In the genomic region with DNA sequence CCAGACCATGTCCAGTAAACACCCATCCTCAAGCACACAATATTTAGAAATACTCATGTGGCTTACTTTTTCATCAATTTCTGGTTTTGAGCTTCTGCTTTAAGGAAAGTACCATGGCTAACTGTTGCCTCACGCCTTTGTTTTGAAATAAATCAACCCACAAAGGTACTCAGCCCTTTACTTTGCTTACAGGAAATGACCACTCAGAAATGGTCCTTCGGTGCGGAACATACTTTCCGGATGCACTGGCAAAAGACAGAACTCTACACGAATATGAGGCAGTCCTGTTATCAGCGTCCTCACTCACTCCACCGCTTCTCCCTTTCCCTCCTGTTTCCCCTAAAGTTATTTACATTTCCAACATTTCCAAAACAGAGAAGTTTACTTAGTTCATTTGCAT, we compare ENCODE assay signal across 22 cellular contexts. TPM values are rescaled to one million over a fixed set of nuclear protein-coding genes. Genes with fewer than 3 reads are reported as not detected.
A peak's percentile ranks its signal among the peaks of the same experiment; 100 is the strongest.
DNase-seq lines count a peak whose midpoint lies in the region; ATAC-seq, FAIRE-seq and TF ChIP-seq lines count a peak whose summit lies in the region.
"Had no signal": no experiment of that assay in that cellular context is flagged by ENCODE, and none has a peak within 500 bp of the region (broad histone marks: within the 10 kb centered on the region; RNA-seq: fewer than 3 reads in every experiment).

No MANE protein-coding gene starts in this region.

- H3K4me3 ChIP-seq in K562, result no peak overlapping the region
- H3K4me3 ChIP-seq in osteoblast (ENCODE audit: insufficient read depth, low read length), result no peak overlapping the region
- H3K4me3 ChIP-seq: gastrocnemius medialis had no signal

- H3K27ac ChIP-seq in K562 (ENCODE audit: extremely low read depth, low read depth, low read length) (no peak overlapping the region), osteoblast (ENCODE audit: low read depth, low read length) (no peak overlapping the region)
- H3K27ac ChIP-seq: brain microvascular endothelial cell, gastrocnemius medialis had no signal

- H3K4me2 ChIP-seq in K562 (ENCODE audit: insufficient read depth, low read length) (no peak overlapping the region; the same call in 1 of the 2 replicates), osteoblast (ENCODE audit: insufficient read depth, low read length) (peak overlapping the region; percentile 23)

- TF ChIP-seq RAD21 in K562 (CRISPR knock-in tag; conservative IDR thresholded peaks at IDR 0.05 in 1 of 2, IDR thresholded peaks at IDR 0.05 in 1 of 2), result no peak

- no peak for TF ChIP-seq POLR2A in K562 (conservative IDR thresholded peaks at IDR 0.05)
- no peak for TF ChIP-seq POLR2A in erythroblast (IDR thresholded peaks at IDR 0.05; ENCODE audit: low read length)

- H3K9ac ChIP-seq in K562 (ENCODE audit: insufficient read depth in 1 of 2, low read depth in 2 of 2, low read length in 2 of 2), result no peak overlapping the region

- POLR2A ChIA-PET in K562 (lab: Yijun Ruan, JAX), result no interaction called here

- ATAC-seq in K562, result no peak
- no peak for ATAC-seq in HG02970 (IDR thresholded peaks at IDR 0.05; ENCODE audit: low FRiP score, unreplicated experiment)
- no peak for ATAC-seq in HG02981 (IDR thresholded peaks at IDR 0.05; ENCODE audit: unreplicated experiment)
- no peak for ATAC-seq in sciatic nerve
- ATAC-seq: gastrocnemius medialis, T-helper 17 cell had no signal

- H3K36me3 ChIP-seq in K562 (ENCODE audit: control insufficient read depth, insufficient read depth, low read length) (no peaks in the 10 kb centered on the region), osteoblast (ENCODE audit: insufficient read depth, low read length) (no peaks in the 10 kb centered on the region)
- H3K36me3 ChIP-seq: brain microvascular endothelial cell, gastrocnemius medialis had no signal

- H4K20me1 ChIP-seq in K562 (replicated peaks; ENCODE audit: control insufficient read depth, insufficient read depth, low read length), result no peaks in the 10 kb centered on the region
- no peaks in the 10 kb centered on the region for H4K20me1 ChIP-seq in osteoblast (ENCODE audit: insufficient read depth, low read length)

- intact Hi-C loops in K562 (cut with micrococcal nuclease) (no loop called here), sciatic nerve (cut with DNase I) (no loop called here)

- no peak for TF ChIP-seq EP300 in K562 (IDR thresholded peaks at IDR 0.05; ENCODE audit: low read length)

- H2AFZ ChIP-seq in K562 (ENCODE audit: low read depth, low read length) (peak overlapping the region; percentile 73), osteoblast (ENCODE audit: low read length) (peak overlapping the region; percentile 37)

- CTCF ChIA-PET in K562 (lab: Yijun Ruan, JAX; ENCODE audit: low intra/inter-chr PET ratio), result interaction anchor here (0.6 kb wide), 1 partner anchor 295 kb away, joined by 3 read pairs; no protein-coding TSS in a partner anchor

- H3K79me2 ChIP-seq in K562 (ENCODE audit: control insufficient read depth, insufficient read depth, low read length), result no peaks in the 10 kb centered on the region
- no peaks in the 10 kb centered on the region for H3K79me2 ChIP-seq in osteoblast (ENCODE audit: insufficient read depth, low read length)

- 17% methylated on average over 7 of the region's 7 CpGs for WGBS in K562 (ENCODE audit: insufficient coverage, low coverage, missing lambda C conversion rate)

- H3K9me3 ChIP-seq in K562 (replicated peaks; ENCODE audit: control insufficient read depth, insufficient read depth, low read depth, low read length) (0 out of 2 replicates have a peak, but pooled peaks cover 2% of the 10 kb centered on the region), osteoblast (ENCODE audit: low read depth, low read length) (no peaks in the 10 kb centered on the region)
- H3K9me3 ChIP-seq: gastrocnemius medialis had no signal

- DNase-seq in GM13976 (ENCODE audit: low spot score), result peak; percentile 29
- peak; percentile 73 to 95 for DNase-seq in NOMO-1 (lab: John Stamatoyannopoulos, UW; ENCODE audit: unreplicated experiment in 2 of 2)
- no peak for DNase-seq in K562 (ENCODE audit: extremely low read depth in 1 of 4, low spot score in 3 of 4)
- DNase-seq in osteoblast (ENCODE audit: insufficient read length, low spot score, missing footprints), result no peak
- no peak for DNase-seq in erythroblast (lab: John Stamatoyannopoulos, UW)
- DNase-seq in sciatic nerve (ENCODE audit: low spot score), result no peak
- DNase-seq: activated CD4-positive, alpha-beta T cell treated with anti-CD3 and anti-CD28 coated beads for 1 hour; activated naive CD8-positive, alpha-beta T cell treated with anti-CD3 and anti-CD28 coated beads, Interleukin-2, amount 10 ng/mL, durations not matched to agents 7 days and 5 days; brain microvascular endothelial cell; DND-41; gastrocnemius medialis; H7; Karpas-422; NCI-H1694 treated with DMSO at 0.1 percent for 48 hours; NCI-H226; occipital lobe; stimulated activated CD4-positive, alpha-beta T cell treated with anti-CD3 and anti-CD28 coated beads, Interleukin-2, amount 100 ng/mL, for 48 hours; T-helper 17 cell had no signal

- no peaks in the 10 kb centered on the region for H3K9me1 ChIP-seq in K562 (ENCODE audit: control insufficient read depth, insufficient read depth, low read length)

- no TSS peak for BruUV-seq in K562 (replicated peaks; lab: Mats Ljungman, UMichigan)

- FAIRE-seq in K562 (lab: Jason Lieb, UNC), result no peak

- H3K27me3 ChIP-seq in K562 (ENCODE audit: control insufficient read depth in 2 of 2, insufficient read depth in 2 of 2, low read length in 2 of 2), result no peaks in the 10 kb centered on the region
- no peaks in the 10 kb centered on the region for H3K27me3 ChIP-seq in osteoblast (ENCODE audit: insufficient read depth, low read length)
- H3K27me3 ChIP-seq: brain microvascular endothelial cell had no signal

- peaks cover 0 to 19% of the 10 kb centered on the region in 2 experiments; a peak in 1 of 5 replicates for H3K4me1 ChIP-seq in K562 (replicated peaks in 1 of 2; ENCODE audit: control insufficient read depth in 2 of 2, insufficient read depth in 2 of 2, low read length in 2 of 2)
- H3K4me1 ChIP-seq in osteoblast (ENCODE audit: insufficient read depth, low read length), result no peaks in the 10 kb centered on the region
- H3K4me1 ChIP-seq: gastrocnemius medialis had no signal

- in situ Hi-C loops in GM13976 (cut with MboI; ENCODE audit: low sequenced_read_pairs, unreplicated experiment) (no loop called here), K562 (cut with MboI) (no loop called here)

- no peak for TF ChIP-seq CTCF in GM13976 (IDR thresholded peaks at IDR 0.05; ENCODE audit: borderline replicate concordance, control extremely low read depth, extremely low read depth, insufficient read depth, missing control alignments)
- TF ChIP-seq CTCF in K562 (IDR thresholded peaks at IDR 0.05 in 2 of 3, conservative IDR thresholded peaks at IDR 0.05 in 1 of 3; ENCODE audit: insufficient read depth in 2 of 3, low read depth in 1 of 3, low read length in 3 of 3), result no peak
- no peak for TF ChIP-seq CTCF in osteoblast (IDR thresholded peaks at IDR 0.05; ENCODE audit: extremely low read depth, low read depth, low read length)

RNA-seq across cellular contexts. Expression of a gene that starts 10.4 kb away (rescaled TPM):
- not detected in 2 replicates for total RNA-seq in K562 (2011; cell fraction: chromatin; rRNA removed; ENCODE audit: low replicate concordance)
- total RNA-seq in K562 (2011; cell fraction: nucleolus; rRNA removed), result not detected in 2 replicates
- total RNA-seq in K562 (2011; cell fraction: nucleoplasm; rRNA removed), result not detected in 2 replicates
- total RNA-seq in K562 (2014; rRNA removed) (not detected in 2 replicates), K562 (2014; rRNA removed; fragmentation: Illumina TruSeq; extraction: Trizol) (not detected in 2 replicates), K562 (2015; rRNA removed; fragmentation: Illumina TruSeq; extraction: Trizol) (not detected in 2 replicates), K562 (2021) (not detected in 2 replicates), osteoblast (0.29 and 0.36 TPM in 2 replicates), sciatic nerve (2.4 TPM)
- polyA plus RNA-seq in K562 (2011; rRNA removed) (not detected in 2 replicates), K562 (2014; fragmentation: Illumina TruSeq; extraction: Trizol) (not detected in 2 replicates), K562 (2014; fragmentation: Nextera tagmentation; extraction: Ambion mirVana) (under 1 TPM; 0.03 to 0.07 TPM), K562 (2014; rRNA removed) (0.15 and 0.19 TPM in 2 replicates)
- polyA plus RNA-seq in K562 (2011; cell fraction: cytosol; rRNA removed), result 0.07 TPM in 1 of 2 replicates, not detected in the other
- polyA plus RNA-seq in K562 (2011; cell fraction: nucleus; rRNA removed), result not detected in 2 replicates
- polyA plus RNA-seq in K562 (2012), result 0.04 and 0.12 TPM in 2 replicates
- polyA minus RNA-seq in K562 (2011; rRNA and poly(A)+ RNA removed), result not detected in 2 replicates
- polyA minus RNA-seq in K562 (2011; cell fraction: cytosol; rRNA and poly(A)+ RNA removed), result not detected in 2 replicates
- polyA minus RNA-seq in K562 (2011; cell fraction: nucleus; rRNA and poly(A)+ RNA removed), result not detected in 2 replicates
- total RNA-seq: activated naive CD8-positive, alpha-beta T cell treated with anti-CD3 and anti-CD28 coated beads, Interleukin-2, amount 10 ng/mL, durations not matched to agents 7 days and 5 days; dermis microvascular lymphatic vessel endothelial cell; epithelial cell of proximal tubule; H7 had no signal

RNA-seq across cellular contexts. Expression of a gene that starts 19.7 kb away (rescaled TPM):
- total RNA-seq in K562 (2011; cell fraction: chromatin; rRNA removed; ENCODE audit: low replicate concordance), result not detected in 2 replicates
- total RNA-seq in K562 (2011; cell fraction: nucleolus; rRNA removed), result not detected in 2 replicates
- total RNA-seq in K562 (2011; cell fraction: nucleoplasm; rRNA removed), result not detected in 2 replicates
- total RNA-seq in K562 (2014; rRNA removed) (not detected in 2 replicates), K562 (2014; rRNA removed; fragmentation: Illumina TruSeq; extraction: Trizol) (not detected in 2 replicates), K562 (2015; rRNA removed; fragmentation: Illumina TruSeq; extraction: Trizol) (0.25 TPM in 1 of 2 replicates, not detected in the other), K562 (2021) (0.18 TPM in 1 of 2 replicates, not detected in the other), osteoblast (4.4 and 5.1 TPM in 2 replicates), sciatic nerve (15.5 TPM)
- polyA plus RNA-seq in K562 (2011; rRNA removed) (0.04 TPM in 1 of 2 replicates, not detected in the other), K562 (2014; fragmentation: Illumina TruSeq; extraction: Trizol) (0.06 and 0.12 TPM in 2 replicates), K562 (2014; fragmentation: Nextera tagmentation; extraction: Ambion mirVana) (under 1 TPM; 0.10 to 0.14 TPM), K562 (2014; rRNA removed) (1.7 TPM in 1 of 2 replicates, not detected in the other)
- polyA plus RNA-seq in K562 (2011; cell fraction: cytosol; rRNA removed), result 0.07 and 0.12 TPM in 2 replicates
- polyA plus RNA-seq in K562 (2011; cell fraction: nucleus; rRNA removed), result not detected in 2 replicates
- 0.07 and 0.19 TPM in 2 replicates for polyA plus RNA-seq in K562 (2012)
- 0.14 and 0.15 TPM in 2 replicates for polyA minus RNA-seq in K562 (2011; rRNA and poly(A)+ RNA removed)
- not detected in 2 replicates for polyA minus RNA-seq in K562 (2011; cell fraction: cytosol; rRNA and poly(A)+ RNA removed)
- not detected in 2 replicates for polyA minus RNA-seq in K562 (2011; cell fraction: nucleus; rRNA and poly(A)+ RNA removed)
- total RNA-seq: activated naive CD8-positive, alpha-beta T cell treated with anti-CD3 and anti-CD28 coated beads, Interleukin-2, amount 10 ng/mL, durations not matched to agents 7 days and 5 days; dermis microvascular lymphatic vessel endothelial cell; epithelial cell of proximal tubule; H7 had no signal

RNA-seq across cellular contexts. Expression of a gene that starts 23.6 kb away (rescaled TPM):
- total RNA-seq in K562 (2011; cell fraction: chromatin; rRNA removed; ENCODE audit: low replicate concordance), result 0.55 and 0.60 TPM in 2 replicates
- total RNA-seq in K562 (2011; cell fraction: nucleolus; rRNA removed), result 0.33 and 0.39 TPM in 2 replicates
- 0.29 and 0.53 TPM in 2 replicates for total RNA-seq in K562 (2011; cell fraction: nucleoplasm; rRNA removed)
- total RNA-seq in K562 (2014; rRNA removed), result 0.09 and 0.41 TPM in 2 replicates
- total RNA-seq in K562 (2014; rRNA removed; fragmentation: Illumina TruSeq; extraction: Trizol), result 0.22 and 0.35 TPM in 2 replicates
- 0.51 and 0.57 TPM in 2 replicates for total RNA-seq in K562 (2015; rRNA removed; fragmentation: Illumina TruSeq; extraction: Trizol)
- total RNA-seq in K562 (2021), result 0.13 and 0.22 TPM in 2 replicates
- 0.45 and 1.3 TPM in 2 replicates for polyA plus RNA-seq in K562 (2011; rRNA removed)
- polyA plus RNA-seq in K562 (2011; cell fraction: cytosol; rRNA removed), result 0.07 and 1.4 TPM in 2 replicates
- 0.10 and 0.67 TPM in 2 replicates for polyA plus RNA-seq in K562 (2011; cell fraction: nucleus; rRNA removed)
- 1.8 and 2.3 TPM in 2 replicates for polyA plus RNA-seq in K562 (2012)
- 0.22 and 0.39 TPM in 2 replicates for polyA plus RNA-seq in K562 (2014; fragmentation: Illumina TruSeq; extraction: Trizol)
- under 1 TPM in 1 of 2 experiments, not detected in 1; 0.08 TPM for polyA plus RNA-seq in K562 (2014; fragmentation: Nextera tagmentation; extraction: Ambion mirVana)
- 0.24 and 0.25 TPM in 2 replicates for polyA plus RNA-seq in K562 (2014; rRNA removed)
- polyA minus RNA-seq in K562 (2011; rRNA and poly(A)+ RNA removed), result 0.42 and 1.8 TPM in 2 replicates
- 0.64 TPM in 1 of 2 replicates, not detected in the other for polyA minus RNA-seq in K562 (2011; cell fraction: cytosol; rRNA and poly(A)+ RNA removed)
- 0.13 and 0.67 TPM in 2 replicates for polyA minus RNA-seq in K562 (2011; cell fraction: nucleus; rRNA and poly(A)+ RNA removed)
- total RNA-seq in osteoblast, result 0.59 and 1.1 TPM in 2 replicates
- total RNA-seq in sciatic nerve, result 8.8 TPM
- total RNA-seq: epithelial cell of proximal tubule, H7, T-helper 17 cell had no signal

RNA-seq across cellular contexts. Expression of a gene that starts 47.6 kb away (rescaled TPM):
- 0.65 and 0.79 TPM in 2 replicates for total RNA-seq in K562 (2011; cell fraction: chromatin; rRNA removed; ENCODE audit: low replicate concordance)
- 0.53 and 1.3 TPM in 2 replicates for total RNA-seq in K562 (2011; cell fraction: nucleolus; rRNA removed)
- 0.51 TPM in 1 of 2 replicates, not detected in the other for total RNA-seq in K562 (2011; cell fraction: nucleoplasm; rRNA removed)
- total RNA-seq in K562 (2014; rRNA removed), result not detected in 2 replicates
- not detected in 2 replicates for total RNA-seq in K562 (2014; rRNA removed; fragmentation: Illumina TruSeq; extraction: Trizol)
- total RNA-seq in K562 (2015; rRNA removed; fragmentation: Illumina TruSeq; extraction: Trizol), result 0.08 TPM in 1 of 2 replicates, not detected in the other
- 0.09 and 0.18 TPM in 2 replicates for total RNA-seq in K562 (2021)
- 0.22 and 0.27 TPM in 2 replicates for polyA plus RNA-seq in K562 (2011; rRNA removed)
- polyA plus RNA-seq in K562 (2011; cell fraction: cytosol; rRNA removed), result 0.28 and 1.00 TPM in 2 replicates
- 0.13 and 0.61 TPM in 2 replicates for polyA plus RNA-seq in K562 (2011; cell fraction: nucleus; rRNA removed)
- polyA plus RNA-seq in K562 (2012), result 0.18 and 0.22 TPM in 2 replicates
- not detected in 2 replicates for polyA plus RNA-seq in K562 (2014; fragmentation: Illumina TruSeq; extraction: Trizol)
- polyA plus RNA-seq in K562 (2014; fragmentation: Nextera tagmentation; extraction: Ambion mirVana), result not detected
- 0.05 TPM in 1 of 2 replicates, not detected in the other for polyA plus RNA-seq in K562 (2014; rRNA removed)
- 0.28 TPM in 1 of 2 replicates, not detected in the other for polyA minus RNA-seq in K562 (2011; rRNA and poly(A)+ RNA removed)
- polyA minus RNA-seq in K562 (2011; cell fraction: cytosol; rRNA and poly(A)+ RNA removed), result not detected in 2 replicates
- not detected in 2 replicates for polyA minus RNA-seq in K562 (2011; cell fraction: nucleus; rRNA and poly(A)+ RNA removed)
- 5.4 and 6.2 TPM in 2 replicates for total RNA-seq in osteoblast
- total RNA-seq in sciatic nerve, result 0.58 TPM
- total RNA-seq: activated naive CD8-positive, alpha-beta T cell treated with anti-CD3 and anti-CD28 coated beads, Interleukin-2, amount 10 ng/mL, durations not matched to agents 7 days and 5 days; dermis microvascular lymphatic vessel endothelial cell; H7; T-helper 17 cell had no signal

Comparison
In these comparisons a context has a peak if more than half of its experiments do, and no peak if none do; other contexts are left out.
1. DNase-seq: peak in GM13976 (single experiment) and NOMO-1 (2 of 2); none in K562 (0 of 4), osteoblast (single experiment), erythroblast (0 of 2) and sciatic nerve (single experiment).